8 cellular contexts compared by ENCODE assay signal in genomic region chr3:150547045-150547753, GRCh38. TPM values are rescaled to one million over a fixed set of nuclear protein-coding genes. Genes with fewer than 3 reads are reported as not detected.
DNase-seq lines count a peak whose midpoint lies in the region; ATAC-seq, FAIRE-seq and TF ChIP-seq lines count a peak whose summit lies in the region.

No MANE protein-coding gene starts in this region.

- no peaks in the 10 kb centered on the region for H3K36me3 ChIP-seq in colonic mucosa

- H3K27ac Mint-ChIP-seq in natural killer cell treated with Interleukin-12 subunit alpha and Interleukin-12 subunit beta and Interleukin-15 and Interleukin-18, amount 100 ng/mL, for 72 hours: peak overlapping the region; percentile 94 to 98

- ATAC-seq in natural killer cell treated with Interleukin-12 subunit alpha and Interleukin-12 subunit beta and Interleukin-15 and Interleukin-18, amount 100 ng/mL, for 72 hours: no peak
- ATAC-seq in GM21786 (IDR thresholded peaks at IDR 0.05; ENCODE audit: unreplicated experiment): no peak

- peak overlapping the region; percentile 99 for H3K27ac ChIP-seq in colonic mucosa

- H3K36me3 Mint-ChIP-seq in natural killer cell treated with Interleukin-12 subunit alpha and Interleukin-12 subunit beta and Interleukin-15 and Interleukin-18, amount 100 ng/mL, for 72 hours: peaks cover 25% of the 10 kb centered on the region

- FAIRE-seq in GM18507 (lab: Jason Lieb, UNC): peak; percentile 33

- H3K27me3 Mint-ChIP-seq in natural killer cell treated with Interleukin-12 subunit alpha and Interleukin-12 subunit beta and Interleukin-15 and Interleukin-18, amount 100 ng/mL, for 72 hours: no peaks in the 10 kb centered on the region

- no peaks in the 10 kb centered on the region for H3K9me3 ChIP-seq in colonic mucosa

- peak overlapping the region; percentile 96 for H3K4me3 Mint-ChIP-seq in natural killer cell treated with Interleukin-12 subunit alpha and Interleukin-12 subunit beta and Interleukin-15 and Interleukin-18, amount 100 ng/mL, for 72 hours

- peak overlapping the region; percentile 87 for H3K4me3 ChIP-seq in colonic mucosa

- H3K9ac ChIP-seq in colonic mucosa (ENCODE audit: low read depth in 2 of 2, low read length in 2 of 2): peak overlapping the region; percentile 4 to 68

- H3K4me1 Mint-ChIP-seq in natural killer cell treated with Interleukin-12 subunit alpha and Interleukin-12 subunit beta and Interleukin-15 and Interleukin-18, amount 100 ng/mL, for 72 hours (ENCODE audit: low read depth in 2 of 2): peaks cover 36 to 48% of the 10 kb centered on the region in 2 donors

- intact Hi-C loops in colonic mucosa (cut with DNase I): loop anchor here (10.0 kb wide), 1 partner anchor 158 kb away; the partner anchor contains the start of gene ERICH6

- H3K9me3 Mint-ChIP-seq in natural killer cell treated with Interleukin-12 subunit alpha and Interleukin-12 subunit beta and Interleukin-15 and Interleukin-18, amount 100 ng/mL, for 72 hours: no peaks in the 10 kb centered on the region

- H3K4me1 ChIP-seq in colonic mucosa: no peaks in the 10 kb centered on the region

- DNase-seq in GM18507 (ENCODE audit: extremely low spot score, insufficient read length, low read depth): no peak
- peak; percentile 46 for DNase-seq in NOMO-1 treated with dmso at 0.1 percent for 144 hours (lab: John Stamatoyannopoulos, UW; ENCODE audit: unreplicated experiment)
- no peak for DNase-seq in colonic mucosa
- no peak for DNase-seq in natural killer cell treated with Interleukin-12 subunit alpha and Interleukin-12 subunit beta and Interleukin-15 and Interleukin-18, amount 100 ng/mL, for 72 hours (ENCODE audit: low spot score)
- DNase-seq in stimulated activated CD4-positive, alpha-beta T cell treated with anti-CD3 and anti-CD28 coated beads, Interleukin-4, amount 100 ng/mL, for 1 hour: no peak
- no peak for DNase-seq in DMS79 (lab: John Stamatoyannopoulos, UW)
- no peak for DNase-seq in NCI-H226

- TF ChIP-seq CTCF in colonic mucosa (IDR thresholded peaks at IDR 0.05): no peak

- H3K27me3 ChIP-seq in colonic mucosa: no peaks in the 10 kb centered on the region

RNA-seq across cellular contexts. Expression of gene EIF2A, which starts 0.6 kb away (rescaled TPM):
- 10 to 100 TPM; 77.2 to 81.9 TPM for total RNA-seq in colonic mucosa
- total RNA-seq in natural killer cell treated with Interleukin-12 subunit alpha and Interleukin-12 subunit beta and Interleukin-15 and Interleukin-18, amount 100 ng/mL, for 72 hours: 100 to 1,000 TPM in 1 of 2 donors, 10 to 100 TPM in 1; 98.0 to 114 TPM

RNA-seq across cellular contexts. Expression of gene SERP1, which starts 0.9 kb away (rescaled TPM):
- total RNA-seq in colonic mucosa: 100 to 1,000 TPM; 113 to 153 TPM
- 100 to 1,000 TPM; 104 to 148 TPM for total RNA-seq in natural killer cell treated with Interleukin-12 subunit alpha and Interleukin-12 subunit beta and Interleukin-15 and Interleukin-18, amount 100 ng/mL, for 72 hours

RNA-seq across cellular contexts. Expression of gene SELENOT, which starts 55.9 kb away (rescaled TPM):
- total RNA-seq in colonic mucosa: 100 to 1,000 TPM; 114 to 117 TPM
- 100 to 1,000 TPM in 1 of 2 donors, 10 to 100 TPM in 1; 72.4 to 147 TPM for total RNA-seq in natural killer cell treated with Interleukin-12 subunit alpha and Interleukin-12 subunit beta and Interleukin-15 and Interleukin-18, amount 100 ng/mL, for 72 hours
